ENCODE assay signal across 8 cellular contexts in the genomic region with DNA sequence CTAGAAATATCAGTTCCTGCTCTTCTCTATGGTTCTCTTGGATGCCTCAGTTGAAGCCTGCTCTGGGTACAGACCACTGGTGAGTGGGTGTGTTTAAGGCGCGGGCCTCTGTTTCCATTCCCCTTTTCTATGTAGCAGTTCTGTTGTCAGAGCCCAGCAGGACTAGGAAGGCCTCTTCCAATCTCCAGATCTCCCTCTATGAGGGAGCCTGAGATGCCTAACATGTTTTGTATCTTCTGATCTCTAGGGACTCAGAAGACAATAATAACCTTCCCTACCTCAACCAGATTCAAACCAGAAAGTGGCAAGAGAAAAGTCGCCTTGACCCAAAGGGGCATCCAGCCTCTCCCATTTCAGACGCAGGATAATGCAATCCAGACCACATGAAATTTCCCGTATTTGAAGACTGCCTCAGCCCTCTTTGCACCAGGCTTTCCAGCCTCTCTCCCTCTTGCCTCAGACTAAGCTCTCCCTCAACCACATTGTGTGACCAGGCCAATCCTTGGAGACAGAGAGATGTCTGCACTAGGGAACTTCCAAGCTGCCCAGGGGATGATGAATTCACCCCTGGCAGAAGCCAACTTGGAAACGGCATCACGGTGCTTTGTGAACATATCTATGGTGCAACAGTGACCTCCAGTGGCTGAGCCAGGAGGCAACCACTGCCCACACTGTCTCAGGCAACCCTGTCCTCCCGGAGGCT.
A peak's percentile ranks its signal among the peaks of the same experiment; 100 is the strongest.
DNase-seq lines count a peak whose midpoint lies in the region; ATAC-seq and TF ChIP-seq lines count a peak whose summit lies in the region.

No MANE protein-coding gene starts in this region.

- H3K36me3 Mint-ChIP-seq in naive thymus-derived CD8-positive, alpha-beta T cell: no peaks in the 10 kb centered on the region

- H3K9me3 Mint-ChIP-seq in naive thymus-derived CD8-positive, alpha-beta T cell: peaks cover 0 to 3% (median 0%) of the 10 kb centered on the region in 9 donors

- peak; percentile 95 for TF ChIP-seq CTCF in AG10803 (conservative IDR thresholded peaks at IDR 0.05; ENCODE audit: low read length)
- TF ChIP-seq CTCF in HL-60 (IDR thresholded peaks at IDR 0.05; ENCODE audit: insufficient read depth, low read length): peak; percentile 94
- TF ChIP-seq CTCF in fibroblast of lung (conservative IDR thresholded peaks at IDR 0.05 in 1 of 2, IDR thresholded peaks at IDR 0.05 in 1 of 2; ENCODE audit: low read depth in 1 of 2, low read length in 2 of 2): peak; percentile 96 to 97

- peaks cover 0 to 4% (median 0%) of the 10 kb centered on the region in 4 donors for H3K4me1 Mint-ChIP-seq in naive thymus-derived CD8-positive, alpha-beta T cell

- peaks cover 15 to 49% (median 33%) of the 10 kb centered on the region in 5 donors for H3K27me3 Mint-ChIP-seq in naive thymus-derived CD8-positive, alpha-beta T cell

- H3K4me3 ChIP-seq in AG10803 (ENCODE audit: low read length) (no peak overlapping the region), HL-60 (replicated peaks; ENCODE audit: insufficient read depth, low read length) (no peak overlapping the region), fibroblast of lung (replicated peaks in 1 of 4; ENCODE audit: control extremely low read depth in 1 of 4, insufficient read depth in 1 of 4, low read depth in 3 of 4, low read length in 4 of 4) (no peak overlapping the region)

- no peaks in the 10 kb centered on the region for H3K9me3 ChIP-seq in fibroblast of lung (ENCODE audit: control insufficient read depth, insufficient read depth, low read depth, low read length)

- H3K4me2 ChIP-seq in fibroblast of lung (ENCODE audit: extremely low read depth, insufficient read depth, low read length): peak overlapping the region; percentile 29

- no peak overlapping the region for H3K9ac ChIP-seq in fibroblast of lung (ENCODE audit: insufficient read depth, low read length)

- no peaks in the 10 kb centered on the region for H3K36me3 ChIP-seq in fibroblast of lung (ENCODE audit: control insufficient read depth, insufficient read depth, low read length)

- no peak overlapping the region for H3K27ac ChIP-seq in HL-60 (replicated peaks)
- peak overlapping the region; percentile 34 for H3K27ac ChIP-seq in fibroblast of lung (ENCODE audit: insufficient read depth, low read length)

- H3K27me3 ChIP-seq in HL-60 (ENCODE audit: insufficient read depth, poor library complexity, severe bottlenecking) (no peaks in the 10 kb centered on the region), fibroblast of lung (ENCODE audit: control insufficient read depth, insufficient read depth, low read length) (no peaks in the 10 kb centered on the region)

- peak; percentile 100 for DNase-seq in AG10803 (ENCODE audit: low read depth)
- peak; percentile 28 to 69 for DNase-seq in HL-60 (ENCODE audit: low read depth in 1 of 2, low spot score in 1 of 2)
- DNase-seq in NOMO-1 treated with dmso at 0.1 percent for 144 hours (lab: John Stamatoyannopoulos, UW; ENCODE audit: unreplicated experiment): peak; percentile 4
- peak; percentile 23 for DNase-seq in activated T-cell treated with anti-CD3 and anti-CD28 coated beads for 1 hour (ENCODE audit: low read depth)
- peak; percentile 92 for DNase-seq in fibroblast of lung (ENCODE audit: low read depth in 2 of 2)
- peak; percentile 8 to 63 (median 20) for DNase-seq in naive thymus-derived CD8-positive, alpha-beta T cell
- DNase-seq in stromal cell of bone marrow (ENCODE audit: low read depth): peak; percentile 96

- peak overlapping the region; percentile 62 for H2AFZ ChIP-seq in fibroblast of lung (ENCODE audit: low read length)

- POLR2A ChIA-PET in naive thymus-derived CD8-positive, alpha-beta T cell (lab: Charles Lee): no interaction called here

- H3K27ac Mint-ChIP-seq in naive thymus-derived CD8-positive, alpha-beta T cell: no peak overlapping the region

- no peaks in the 10 kb centered on the region for H4K20me1 ChIP-seq in fibroblast of lung (ENCODE audit: control insufficient read depth, extremely low read depth, insufficient read depth, low read length)

- H3K4me3 Mint-ChIP-seq in naive thymus-derived CD8-positive, alpha-beta T cell: no peak overlapping the region

- H3K4me1 ChIP-seq in fibroblast of lung (ENCODE audit: control insufficient read depth, extremely low read depth, insufficient read depth, low read length): peaks cover 5% of the 10 kb centered on the region

- no peaks in the 10 kb centered on the region for H3K79me2 ChIP-seq in fibroblast of lung (ENCODE audit: control insufficient read depth, insufficient read depth, low read length)

- ATAC-seq in GM18867 (IDR thresholded peaks at IDR 0.05; ENCODE audit: unreplicated experiment): peak; percentile 92
- peak; percentile 53 to 59 for ATAC-seq in naive thymus-derived CD8-positive, alpha-beta T cell

Comparison
In these comparisons a context has a peak if more than half of its experiments do, and no peak if none do; other contexts are left out.
1. DNase-seq: peak in every context shown above with its lines; median percentile 100 in AG10803; 96 in stromal cell of bone marrow; 92 in fibroblast of lung; 48 in HL-60; 23 in activated T-cell treated with anti-CD3 and anti-CD28 coated beads for 1 hour; 20 in naive thymus-derived CD8-positive, alpha-beta T cell; 4 in NOMO-1 treated with dmso at 0.1 percent for 144 hours.